In genomic region chr11:44950625-44951472, GRCh38 we compare ENCODE assay signal across 8 cellular contexts. TPM values are rescaled to one million over a fixed set of nuclear protein-coding genes. Genes with fewer than 3 reads are reported as not detected.
A peak's percentile ranks its signal among the peaks of the same experiment; 100 is the strongest.
DNase-seq lines count a peak whose midpoint lies in the region; FAIRE-seq lines count a peak whose summit lies in the region.

A gene with protein sequence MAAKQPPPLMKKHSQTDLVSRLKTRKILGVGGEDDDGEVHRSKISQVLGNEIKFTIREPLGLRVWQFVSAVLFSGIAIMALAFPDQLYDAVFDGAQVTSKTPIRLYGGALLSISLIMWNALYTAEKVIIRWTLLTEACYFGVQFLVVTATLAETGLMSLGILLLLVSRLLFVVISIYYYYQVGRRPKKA (minus strand): TSS chr11:44950883. CDS start chr11:44938335, 12,548 bp downstream.

- H3K79me2 ChIP-seq in Karpas-422 (ENCODE audit: low read length): no peaks in the 10 kb centered on the region

- H3K9ac ChIP-seq in duodenal mucosa (ENCODE audit: low read depth in 1 of 2, low read length in 2 of 2) (peak within 1 kb of the TSS; percentile 73 to 90), Karpas-422 (ENCODE audit: low read length) (no peak within 1 kb of the TSS)

- no peaks in the 10 kb centered on the region for H3K9me2 ChIP-seq in Karpas-422 (replicated peaks; ENCODE audit: insufficient read depth, low read length)

- H3K27ac ChIP-seq in duodenal mucosa (ENCODE audit: low read depth, low read length) (peak within 1 kb of the TSS; percentile 64), Karpas-422 (ENCODE audit: low read length) (no peak within 1 kb of the TSS)

- no peaks in the 10 kb centered on the region for H3K9me3 ChIP-seq in duodenal mucosa (ENCODE audit: control insufficient read depth in 1 of 2, low read length in 2 of 2)
- no peaks in the 10 kb centered on the region for H3K9me3 ChIP-seq in Karpas-422 (ENCODE audit: low read length)

- peak; percentile 96 for DNase-seq in GM03348 (ENCODE audit: low spot score)
- peak; percentile 68 for DNase-seq in NCI-H1105 treated with DMSO at 0.1 percent for 48 hours (lab: John Stamatoyannopoulos, UW)
- DNase-seq in activated CD4-positive, alpha-beta T cell treated with anti-CD3 and anti-CD28 coated beads, Interleukin-2, amount 50 U/mL, for 24 hours (ENCODE audit: low read depth in 1 of 2, low spot score in 1 of 2): peak; percentile 27 to 43
- DNase-seq in lung microvascular endothelial cell (ENCODE audit: low read depth in 2 of 2): peak; percentile 78 to 81
- peak; percentile 55 to 67 (median 56) for DNase-seq in stimulated activated CD4-positive, alpha-beta T cell treated with anti-CD3 and anti-CD28 coated beads, TNF-alpha, amount 100 ng/mL, for 4 hours (ENCODE audit: low read depth in 3 of 3)
- no peak for DNase-seq in Karpas-422
- no peak for DNase-seq in RCC 7860 (ENCODE audit: low spot score)

- H2AFZ ChIP-seq in Karpas-422 (ENCODE audit: low read length): no peak within 1 kb of the TSS

- H3K4me3 ChIP-seq in duodenal mucosa (ENCODE audit: low read depth in 1 of 2, low read length in 2 of 2) (peak within 1 kb of the TSS; percentile 79 to 86), Karpas-422 (ENCODE audit: low read length) (no peak within 1 kb of the TSS)

- peaks cover 42 to 44% of the 10 kb centered on the region in 2 donors for H3K4me1 ChIP-seq in duodenal mucosa (ENCODE audit: control insufficient read depth in 1 of 2, insufficient read depth in 2 of 2, low read length in 2 of 2)
- peaks cover 6% of the 10 kb centered on the region for H3K4me1 ChIP-seq in Karpas-422 (ENCODE audit: low read length)

- H4K20me1 ChIP-seq in Karpas-422 (ENCODE audit: insufficient read depth, low read depth, low read length): no peaks in the 10 kb centered on the region

- H3K27me3 ChIP-seq in duodenal mucosa (ENCODE audit: control insufficient read depth in 1 of 2, insufficient read depth in 2 of 2, low read length in 2 of 2) (no peaks in the 10 kb centered on the region), Karpas-422 (ENCODE audit: low read length) (no peaks in the 10 kb centered on the region)

- H3K36me3 ChIP-seq in duodenal mucosa (ENCODE audit: control insufficient read depth in 1 of 2, insufficient read depth in 2 of 2, low read length in 2 of 2) (peaks cover 0 to 6% of the 10 kb centered on the region in 2 donors), Karpas-422 (ENCODE audit: insufficient read depth, low read length) (no peaks in the 10 kb centered on the region)

- H3K4me2 ChIP-seq in Karpas-422 (ENCODE audit: low read depth, low read length, poor library complexity, severe bottlenecking): no peak within 1 kb of the TSS

- FAIRE-seq in RCC 7860 (lab: Jason Lieb, UNC): no peak

RNA-seq across cellular contexts. Expression of the gene that starts here (rescaled TPM):
- total RNA-seq in lung microvascular endothelial cell: 12.4 and 12.9 TPM in 2 replicates
- total RNA-seq in Karpas-422 (2014; rRNA removed; shearing (Covaris generic); ENCODE audit: low replicate concordance): 0.34 and 0.72 TPM in 2 replicates

Comparison
In these comparisons a context has a peak if more than half of its experiments do, and no peak if none do; other contexts are left out.
1. DNase-seq: peak in GM03348 (single experiment), NCI-H1105 treated with DMSO at 0.1 percent for 48 hours (single experiment), activated CD4-positive, alpha-beta T cell treated with anti-CD3 and anti-CD28 coated beads, Interleukin-2, amount 50 U/mL, for 24 hours (2 of 2), lung microvascular endothelial cell (2 of 2) and stimulated activated CD4-positive, alpha-beta T cell treated with anti-CD3 and anti-CD28 coated beads, TNF-alpha, amount 100 ng/mL, for 4 hours (3 of 3); none in Karpas-422 (single experiment) and RCC 7860 (single experiment).